ENCODE assay signal across 8 cellular contexts in genomic region chr6:118810420-118811027, GRCh38.
DNase-seq lines count a peak whose midpoint lies in the region; ATAC-seq and TF ChIP-seq lines count a peak whose summit lies in the region.

No MANE protein-coding gene starts in this region.

- no peaks in the 10 kb centered on the region for H3K4me1 Mint-ChIP-seq in endothelial cell (ENCODE audit: unreplicated experiment)

- no peak overlapping the region for H3K4me3 Mint-ChIP-seq in endothelial cell (ENCODE audit: unreplicated experiment)

- no peaks in the 10 kb centered on the region for H3K36me3 Mint-ChIP-seq in endothelial cell (ENCODE audit: low read depth, unreplicated experiment)

- peaks cover 3% of the 10 kb centered on the region for H3K27me3 Mint-ChIP-seq in endothelial cell (ENCODE audit: unreplicated experiment)

- no peak overlapping the region for H3K4me3 ChIP-seq in Peyer's patch

- no peaks in the 10 kb centered on the region for H3K9me3 ChIP-seq in Peyer's patch

- TF ChIP-seq CTCF in Peyer's patch (IDR thresholded peaks at IDR 0.05), result no peak
- no peak for TF ChIP-seq CTCF in endothelial cell (IDR thresholded peaks at IDR 0.05; ENCODE audit: unreplicated experiment)

- DNase-seq in Peyer's patch (peak in 2 of 3 donors; percentile 86 to 91), substantia nigra (lab: John Stamatoyannopoulos, UW) (no peak), SHP77 (lab: John Stamatoyannopoulos, UW) (no peak), endothelial cell (ENCODE audit: low spot score) (no peak)
- DNase-seq in activated naive CD4-positive, alpha-beta T cell treated with anti-CD3 and anti-CD28 coated beads, Interleukin-2, amount 50 U/mL, for 16 hours, result peak; percentile 46
- DNase-seq in stimulated activated CD8-positive, alpha-beta memory T cell treated with anti-CD3 and anti-CD28 coated beads, Interleukin-7, amount 100 ng/mL, for 1 hour (ENCODE audit: low read depth in 2 of 2), result peak; percentile 40 to 42

- H3K9me3 Mint-ChIP-seq in endothelial cell (ENCODE audit: unreplicated experiment), result no peaks in the 10 kb centered on the region

- H3K36me3 ChIP-seq in Peyer's patch, result peaks cover 0 to 8% (median 0%) of the 10 kb centered on the region in 3 donors

- peak; percentile 88 for ATAC-seq in GM18505 (IDR thresholded peaks at IDR 0.05; ENCODE audit: unreplicated experiment)
- ATAC-seq in HG02763 (IDR thresholded peaks at IDR 0.05; ENCODE audit: unreplicated experiment), result peak; percentile 84

- H3K27me3 ChIP-seq in Peyer's patch, result no peaks in the 10 kb centered on the region

- H3K27ac ChIP-seq in Peyer's patch (peak overlapping the region; percentile 18 to 48 (median 24)), substantia nigra (ENCODE audit: low read depth, low read length, poor library complexity, severe bottlenecking) (no peak overlapping the region)

- TF ChIP-seq POLR2A in GM18505 (IDR thresholded peaks at IDR 0.05; ENCODE audit: borderline replicate concordance, extremely low read depth, insufficient read depth, insufficient read length), result no peak
- no peak for TF ChIP-seq POLR2A in Peyer's patch (IDR thresholded peaks at IDR 0.05)

- peaks cover 0 to 13% (median 0%) of the 10 kb centered on the region in 4 donors for H3K4me1 ChIP-seq in Peyer's patch

- H3K27ac Mint-ChIP-seq in endothelial cell (ENCODE audit: unreplicated experiment), result no peak overlapping the region

Comparison
In these comparisons a context has a peak if more than half of its experiments do, and no peak if none do; other contexts are left out.
1. DNase-seq: peak in Peyer's patch (2 of 3), activated naive CD4-positive, alpha-beta T cell treated with anti-CD3 and anti-CD28 coated beads, Interleukin-2, amount 50 U/mL, for 16 hours (single experiment) and stimulated activated CD8-positive, alpha-beta memory T cell treated with anti-CD3 and anti-CD28 coated beads, Interleukin-7, amount 100 ng/mL, for 1 hour (2 of 2); none in substantia nigra (0 of 49), SHP77 (0 of 2) and endothelial cell (single experiment).